ENCODE assay signal across 1 cellular context in the genomic region with DNA sequence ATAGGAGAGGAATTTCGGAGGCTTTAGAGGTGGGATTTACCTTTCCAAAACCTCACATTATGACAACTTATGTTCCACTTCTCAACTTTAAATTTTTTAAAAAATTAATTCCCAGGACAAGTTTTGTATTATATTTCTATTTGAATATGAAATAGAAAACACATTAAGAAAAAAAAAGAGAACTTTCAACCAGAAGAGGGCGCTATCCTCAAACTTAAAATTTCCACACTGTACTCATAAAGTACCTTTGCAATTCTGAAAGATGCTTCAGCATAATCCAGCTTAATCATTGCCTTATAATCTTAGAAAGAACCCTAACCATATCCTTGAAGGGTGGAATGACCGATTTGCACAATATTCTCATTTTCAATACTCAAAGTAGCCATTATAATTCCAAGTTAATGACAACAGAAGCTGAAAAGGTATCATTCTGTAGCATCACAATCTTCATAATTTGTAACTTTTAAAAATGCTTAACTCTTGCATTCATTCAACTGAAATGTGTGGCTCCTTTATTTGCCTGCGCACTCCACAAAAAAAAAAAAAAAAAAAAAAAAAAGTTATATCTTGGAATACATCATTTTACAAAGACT.
TF ChIP-seq lines count a peak whose summit lies in the region.

No MANE protein-coding gene starts in this region.

TF ChIP-seq in GM12878, 131 proteins besides CTCF, POLR2A, EP300 and RAD21 (continued from another document):
- no peak for TF ChIP-seq NBN (IDR thresholded peaks at IDR 0.05)
- TF ChIP-seq SMC3 (IDR thresholded peaks at IDR 0.05; ENCODE audit: borderline replicate concordance, low read length): peak; percentile 47; the same call in 1 of the 2 replicates
